ENCODE assay signal across 18 cellular contexts in the genomic region with DNA sequence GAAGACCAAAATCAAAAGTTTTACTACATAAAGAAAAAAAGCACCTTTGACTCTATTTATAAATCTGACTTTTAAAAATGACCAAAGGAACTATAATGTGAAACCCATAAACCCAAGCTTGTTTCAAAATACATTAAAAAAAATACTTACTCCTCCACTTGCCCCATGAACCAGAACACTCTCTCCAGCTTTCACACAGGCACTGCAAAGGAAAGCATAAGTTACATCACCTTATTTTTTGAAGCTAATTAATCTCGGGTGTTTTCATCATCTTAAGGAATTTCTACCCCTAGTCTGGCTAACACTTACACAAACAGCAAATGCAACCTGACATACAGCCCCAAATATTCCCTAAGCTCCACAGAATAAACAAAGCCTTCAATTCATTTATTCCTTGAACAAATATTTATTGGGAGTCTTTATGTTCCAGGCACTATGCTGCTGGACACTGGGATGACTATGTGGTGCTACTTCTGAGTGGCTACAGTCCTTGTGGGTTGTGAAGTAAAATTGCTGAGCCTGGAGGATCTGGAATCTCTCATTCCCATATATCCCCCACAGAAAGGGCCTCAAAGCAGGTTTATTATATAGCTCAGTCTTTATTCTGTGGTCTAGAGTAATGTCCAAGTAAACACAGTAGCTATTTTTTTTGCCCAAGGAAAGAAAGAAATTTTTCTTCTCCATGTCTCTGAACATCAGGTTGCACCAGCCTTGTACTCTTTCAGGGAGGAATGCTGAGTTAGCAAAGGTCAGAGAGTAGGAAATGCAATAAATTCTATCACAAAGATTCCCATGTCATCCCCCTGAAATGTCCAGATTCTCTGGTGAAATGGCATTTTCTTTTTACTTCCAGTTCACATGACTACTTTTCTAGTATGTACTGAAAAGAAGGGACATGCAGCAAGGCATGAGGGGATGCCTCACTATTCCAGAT. TPM values are rescaled to one million over a fixed set of nuclear protein-coding genes. Genes with fewer than 3 reads are reported as not detected.
DNase-seq lines count a peak whose midpoint lies in the region; ATAC-seq, FAIRE-seq and TF ChIP-seq lines count a peak whose summit lies in the region.
"Had no signal": no experiment of that assay in that cellular context is flagged by ENCODE, and none has a peak within 500 bp of the region (broad histone marks: within the 10 kb centered on the region; RNA-seq: fewer than 3 reads in every experiment).

No MANE protein-coding gene starts in this region.

- no peak overlapping the region for H2AFZ ChIP-seq in mammary epithelial cell (ENCODE audit: low read depth, low read length)

- CTCF ChIA-PET in A549 (lab: Yijun Ruan, JAX) = no interaction called here
- CTCF ChIA-PET in mammary epithelial cell (lab: Charles Lee; ENCODE audit: low non-redundant PET) = no interaction called here

- intact Hi-C loops in mammary epithelial cell (cut with micrococcal nuclease) = no loop called here

- no peaks in the 10 kb centered on the region for H3K27me3 ChIP-seq in mammary epithelial cell (ENCODE audit: insufficient read depth, low read length)

- DNase-seq in A549 (ENCODE audit: low read depth in 1 of 2, low spot score in 1 of 2) = no peak
- DNase-seq in activated naive CD4-positive, alpha-beta T cell treated with Interleukin-2 at 50 U/mL for 16 hours = no peak
- DNase-seq in mammary epithelial cell = no peak
- no peak for DNase-seq in NCI-H2029 treated with DMSO at 0.1 percent for 48 hours (lab: John Stamatoyannopoulos, UW)
- DNase-seq in OCI-M2 (lab: John Stamatoyannopoulos, UW; ENCODE audit: unreplicated experiment) = no peak
- DNase-seq: activated CD4-positive, alpha-beta T cell treated with anti-CD3 and anti-CD28 coated beads for 4 hours; activated effector memory CD4-positive, alpha-beta T cell treated with anti-CD3 and anti-CD28 coated beads, Interleukin-2, amount 50 U/mL, for 16 hours; DMS53; NCI-H1048; NCI-H524 treated with DMSO at 0.1 percent for 48 hours; stimulated activated CD4-positive, alpha-beta T cell treated with anti-CD3 and anti-CD28 coated beads, Interleukin-12 subunit alpha, Interleukin-12 subunit beta, amount 100 ng/mL, for 4 hours; stimulated activated CD8-positive, alpha-beta memory T cell treated with anti-CD3 and anti-CD28 coated beads, Interleukin-4, amount 100 ng/mL, for 48 hours had no signal

- H3K79me2 ChIP-seq in mammary epithelial cell (ENCODE audit: insufficient read depth, low read length) = no peaks in the 10 kb centered on the region

- H3K4me1 ChIP-seq in A549 (peaks cover 7% of the 10 kb centered on the region; the same call in 1 of the 3 replicates), mammary epithelial cell (ENCODE audit: insufficient read depth, low read length) (no peaks in the 10 kb centered on the region)

- peaks cover 16% of the 10 kb centered on the region for H3K36me3 ChIP-seq in mammary epithelial cell (ENCODE audit: insufficient read depth, low read length)

- H3K27ac ChIP-seq in A549 (0 out of 6 replicates have a peak overlapping the region, but pooled peaks of 1 of the 2 experiments have one; percentile 40), mammary epithelial cell (ENCODE audit: insufficient read depth, low read depth, low read length) (no peak overlapping the region)

- ATAC-seq in A549 (no peak), GM19372 (IDR thresholded peaks at IDR 0.05; ENCODE audit: low read depth, unreplicated experiment) (peak; percentile 60), HG02678 (IDR thresholded peaks at IDR 0.05; ENCODE audit: unreplicated experiment) (peak; percentile 74), HG03565 (IDR thresholded peaks at IDR 0.05; ENCODE audit: unreplicated experiment) (peak; percentile 63)

- TF ChIP-seq EP300 in A549 (IDR thresholded peaks at IDR 0.05) = no peak

- no peak overlapping the region for H3K4me3 ChIP-seq in A549
- H3K4me3 ChIP-seq in mammary epithelial cell (replicated peaks in 1 of 3; ENCODE audit: insufficient read depth in 1 of 3, low read depth in 2 of 3, low read length in 3 of 3) = no peak overlapping the region

- POLR2A ChIA-PET in A549 (lab: Yijun Ruan, JAX) = no interaction called here

- in situ Hi-C loops in mammary epithelial cell (cut with MboI; ENCODE audit: low sequenced_read_pairs in 2 of 2) = no loop called here

- H4K20me1 ChIP-seq in mammary epithelial cell (ENCODE audit: insufficient read depth, low read length) = no peaks in the 10 kb centered on the region

- no peak for TF ChIP-seq RAD21 in A549 (conservative IDR thresholded peaks at IDR 0.05 in 1 of 2, IDR thresholded peaks at IDR 0.05 in 1 of 2)

- no TSS peak for BruUV-seq in mammary epithelial cell (replicated peaks; lab: Mats Ljungman, UMichigan)

- dilution Hi-C loops in mammary epithelial cell (cut with HindIII; ENCODE audit: low sequenced_read_pairs) = no loop called here

- no peak for TF ChIP-seq POLR2A in A549 (IDR thresholded peaks at IDR 0.05; ENCODE audit: low read length)

- H3K9ac ChIP-seq in mammary epithelial cell (ENCODE audit: insufficient read depth, low read length) = no peak overlapping the region

- no peak for FAIRE-seq in A549 (lab: Jason Lieb, UNC)
- FAIRE-seq: A204.1 had no signal

- 0 out of 3 replicates have a peak overlapping the region, but pooled peaks have one; percentile 1 for H3K4me2 ChIP-seq in A549
- no peak overlapping the region for H3K4me2 ChIP-seq in mammary epithelial cell (ENCODE audit: insufficient read depth, low read depth, low read length)

- H3K9me3 ChIP-seq in A549 = no peaks in the 10 kb centered on the region
- no peaks in the 10 kb centered on the region for H3K9me3 ChIP-seq in mammary epithelial cell (replicated peaks; ENCODE audit: insufficient read depth, low read length)

- no peak for TF ChIP-seq CTCF in A549 (IDR thresholded peaks at IDR 0.05)
- no peak for TF ChIP-seq CTCF in mammary epithelial cell (conservative IDR thresholded peaks at IDR 0.05 in 1 of 2, IDR thresholded peaks at IDR 0.05 in 1 of 2; ENCODE audit: extremely low read depth in 1 of 2, insufficient read depth in 1 of 2, low read depth in 1 of 2, low read length in 2 of 2)

- WGBS in A549 (ENCODE audit: missing lambda C conversion rate) = 10% methylated on average over 1 of the region's 1 CpG
- WGBS in mammary epithelial cell (ENCODE audit: low coverage, missing lambda C conversion rate) = 53% methylated on average over 1 of the region's 1 CpG

TF ChIP-seq in A549, 52 proteins besides CTCF, POLR2A, EP300 and RAD21:
- TF ChIP-seq MAFK (IDR thresholded peaks at IDR 0.05; ENCODE audit: partially characterized antibody) = peak; percentile 25
- TF ChIP-seq ZFP36 (IDR thresholded peaks at IDR 0.05; ENCODE audit: borderline replicate concordance, partially characterized antibody) = no peak

RNA-seq across cellular contexts. Expression of gene CRYZ, which starts 18.2 kb away (rescaled TPM):
- polyA plus RNA-seq in A549 (2011; rRNA removed) (151 and 159 TPM in 2 replicates), A549 (2017; fragmentation: RNase III; extraction: RNeasy Plus Mini Kit Qiagen cat#74134 plus additional on column Dnase treatment) (92.6 to 99.1 TPM (median 92.8 TPM) in 3 replicates), mammary epithelial cell (21.1 TPM)
- polyA plus RNA-seq in A549 (2012; cell fraction: cytosol; rRNA removed) = 37.5 and 41.6 TPM in 2 replicates
- polyA plus RNA-seq in A549 (2012; cell fraction: nucleus; rRNA removed) = 19.2 and 26.5 TPM in 2 replicates
- 29.5 and 37.2 TPM in 2 replicates for polyA minus RNA-seq in A549 (2011; rRNA and poly(A)+ RNA removed)
- total RNA-seq in mammary epithelial cell = 10 to 100 TPM; 22.5 to 57.0 TPM
- 19.8 TPM for polyA minus RNA-seq in mammary epithelial cell

RNA-seq across cellular contexts. Expression of gene TYW3, which starts 18.3 kb away (rescaled TPM):
- 23.2 and 33.1 TPM in 2 replicates for polyA plus RNA-seq in A549 (2011; rRNA removed)
- polyA plus RNA-seq in A549 (2012; cell fraction: cytosol; rRNA removed) = 6.4 and 7.4 TPM in 2 replicates
- 2.9 and 4.4 TPM in 2 replicates for polyA plus RNA-seq in A549 (2012; cell fraction: nucleus; rRNA removed)
- 16.4 to 18.4 TPM (median 17.1 TPM) in 3 replicates for polyA plus RNA-seq in A549 (2017; fragmentation: RNase III; extraction: RNeasy Plus Mini Kit Qiagen cat#74134 plus additional on column Dnase treatment)
- 8.4 and 10.1 TPM in 2 replicates for polyA minus RNA-seq in A549 (2011; rRNA and poly(A)+ RNA removed)
- total RNA-seq in mammary epithelial cell = 10 to 100 TPM; 14.0 to 23.2 TPM
- polyA plus RNA-seq in mammary epithelial cell = 13.2 TPM
- 18.5 TPM for polyA minus RNA-seq in mammary epithelial cell

RNA-seq across cellular contexts. Expression of gene ERICH3, which starts 41.1 kb away (rescaled TPM):
- polyA plus RNA-seq in A549 (2011; rRNA removed) = not detected in 2 replicates
- not detected in 2 replicates for polyA plus RNA-seq in A549 (2012; cell fraction: cytosol; rRNA removed)
- polyA plus RNA-seq in A549 (2012; cell fraction: nucleus; rRNA removed) = not detected in 2 replicates
- not detected in 3 replicates for polyA plus RNA-seq in A549 (2017; fragmentation: RNase III; extraction: RNeasy Plus Mini Kit Qiagen cat#74134 plus additional on column Dnase treatment)
- not detected in 2 replicates for polyA minus RNA-seq in A549 (2011; rRNA and poly(A)+ RNA removed)
- total RNA-seq in mammary epithelial cell = not detected
- polyA plus RNA-seq in mammary epithelial cell = not detected
- polyA minus RNA-seq in mammary epithelial cell = not detected
- total RNA-seq: kidney epithelial cell, SK-MEL-5 had no signal

Comparison
In these comparisons a context has a peak if more than half of its experiments do, and no peak if none do; other contexts are left out.
1. ATAC-seq: peak in GM19372 (single experiment), HG02678 (single experiment) and HG03565 (single experiment); none in A549 (0 of 2).